Comparison of ENCODE assay signal across 8 cellular contexts in the genomic region with DNA sequence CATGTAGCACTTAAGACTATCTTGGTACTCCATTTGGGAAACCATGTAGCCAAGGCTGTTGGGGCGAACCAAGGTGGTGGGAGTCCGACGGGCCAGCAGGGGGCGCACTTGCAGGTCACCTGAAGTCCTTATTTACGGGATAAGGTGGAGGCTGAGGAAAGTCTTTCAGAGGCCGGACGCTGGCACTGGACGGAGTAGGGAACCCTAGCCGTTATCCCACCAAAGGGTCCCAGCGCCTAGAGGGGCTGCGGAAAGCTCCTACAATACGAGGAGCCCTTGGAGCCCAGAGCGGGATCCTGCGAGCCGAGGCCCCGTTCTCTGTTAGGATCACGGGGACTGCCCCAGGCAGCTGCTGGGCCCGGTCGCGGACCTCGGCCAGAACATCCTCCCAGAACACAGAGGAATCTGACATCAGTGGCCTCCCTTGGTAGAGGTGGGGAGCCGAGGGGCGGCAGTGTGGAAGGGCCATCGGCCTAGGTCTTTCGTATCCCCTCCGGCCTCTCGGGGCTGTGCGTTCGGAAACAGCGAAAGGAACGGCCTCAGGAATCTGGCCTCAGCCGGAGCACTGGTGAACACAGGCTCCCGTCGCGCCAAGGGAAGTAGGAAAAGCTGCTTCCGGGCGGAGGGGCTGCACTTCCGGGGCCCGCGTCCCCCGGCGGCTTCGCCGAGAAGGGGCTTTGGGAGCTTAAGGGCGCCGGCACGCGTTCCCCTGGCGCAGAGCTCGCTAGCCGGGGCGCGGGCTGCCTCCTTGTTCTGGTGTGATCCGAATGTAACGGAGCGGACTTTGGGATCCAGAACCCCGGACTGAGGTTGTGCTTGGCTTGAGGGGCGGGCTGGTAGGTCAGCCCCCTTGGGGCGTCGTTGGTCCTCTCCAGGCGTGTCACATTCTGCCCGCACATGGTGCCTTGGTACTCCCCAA. TPM values are rescaled to one million over a fixed set of nuclear protein-coding genes. Genes with fewer than 3 reads are reported as not detected.
A peak's percentile ranks its signal among the peaks of the same experiment; 100 is the strongest.
DNase-seq lines count a peak whose midpoint lies in the region; ATAC-seq and TF ChIP-seq lines count a peak whose summit lies in the region.

No MANE protein-coding gene starts in this region.

- peaks cover 12% of the 10 kb centered on the region for H3K27me3 Mint-ChIP-seq in activated T-cell treated with anti-CD3 and anti-CD28 coated beads, Interleukin-2, amount 50 U/mL, for 4 hours (ENCODE audit: low read depth)

- no peaks in the 10 kb centered on the region for H3K9me3 Mint-ChIP-seq in activated T-cell treated with anti-CD3 and anti-CD28 coated beads, Interleukin-2, amount 50 U/mL, for 4 hours

- H3F3A ChIP-seq in PC-3 (ENCODE audit: low read length, unreplicated experiment) = no peaks in the 10 kb centered on the region

- H3K9me3 ChIP-seq in BLaER1 (no peaks in the 10 kb centered on the region), HEK293 (ENCODE audit: control insufficient read depth, insufficient read depth, low read depth, low read length) (no peaks in the 10 kb centered on the region), PC-3 (ENCODE audit: low read length) (no peaks in the 10 kb centered on the region), stomach (no peaks in the 10 kb centered on the region)

- no peaks in the 10 kb centered on the region for H3K9me2 ChIP-seq in PC-3 (replicated peaks; ENCODE audit: low read length)

- 8 to 17% (median 15%) methylated on average over 41 to 62 of the region's 62 CpGs for WGBS in stomach, 5 donors

- H3K27me3 ChIP-seq in BLaER1 (peaks cover 11% of the 10 kb centered on the region; the same call in 1 of the 2 replicates), PC-3 (ENCODE audit: low read length) (no peaks in the 10 kb centered on the region), stomach (peaks cover 0 to 11% (median 5%) of the 10 kb centered on the region in 3 donors)

- TF ChIP-seq EP300 in stomach (IDR thresholded peaks at IDR 0.05) = no peak

- peak overlapping the region; percentile 49 for H3K9ac ChIP-seq in BLaER1
- peak overlapping the region; percentile 48 for H3K9ac ChIP-seq in PC-3 (ENCODE audit: low read length)

- H3K79me2 ChIP-seq in PC-3 (ENCODE audit: low read length) = no peaks in the 10 kb centered on the region

- H3K36me3 ChIP-seq in BLaER1 (no peaks in the 10 kb centered on the region), HEK293 (ENCODE audit: control insufficient read depth in 2 of 2, insufficient read depth in 1 of 2, low read length in 2 of 2) (no peaks in the 10 kb centered on the region), PC-3 (ENCODE audit: low read depth, low read length) (no peaks in the 10 kb centered on the region), stomach (no peaks in the 10 kb centered on the region)

- H3K36me3 Mint-ChIP-seq in activated T-cell treated with anti-CD3 and anti-CD28 coated beads, Interleukin-2, amount 50 U/mL, for 4 hours (ENCODE audit: insufficient read depth) = no peaks in the 10 kb centered on the region

- ATAC-seq in PC-3 = peak; percentile 56
- peak; percentile 67 to 70 for ATAC-seq in activated T-cell treated with anti-CD3 and anti-CD28 coated beads, Interleukin-2, amount 50 U/mL, for 4 hours
- ATAC-seq in HG03521 (IDR thresholded peaks at IDR 0.05; ENCODE audit: unreplicated experiment) = no peak

- BruUV-seq in PC-3 (replicated peaks; lab: Mats Ljungman, UMichigan) = TSS peak; percentile 74

- intact Hi-C loops in PC-3 (cut with micrococcal nuclease) (no loop called here), stomach (cut with DNase I; ENCODE audit: low total_unique reads) (no loop called here)

- H3K4me3 ChIP-seq in BLaER1 = peak overlapping the region; percentile 65
- peak overlapping the region; percentile 32 for H3K4me3 ChIP-seq in HEK293 (ENCODE audit: low read depth, low read length)
- H3K4me3 ChIP-seq in PC-3 (ENCODE audit: low read length) = peak overlapping the region; percentile 67
- peak overlapping the region; percentile 58 for H3K4me3 ChIP-seq in fibroblast of mammary gland (ENCODE audit: control insufficient read depth, low read depth, low read length)
- peak overlapping the region; percentile 49 to 57 (median 54) for H3K4me3 ChIP-seq in stomach

- H3K4me1 ChIP-seq in BLaER1 (peaks cover 9% of the 10 kb centered on the region; the same call in 1 of the 2 replicates), HEK293 (ENCODE audit: control insufficient read depth, insufficient read depth, low read length) (no peaks in the 10 kb centered on the region), PC-3 (ENCODE audit: insufficient read depth, low read length) (peaks cover 17% of the 10 kb centered on the region), stomach (peaks cover 0 to 28% (median 14%) of the 10 kb centered on the region in 4 donors)

- peak overlapping the region; percentile 82 for H3K4me3 Mint-ChIP-seq in activated T-cell treated with anti-CD3 and anti-CD28 coated beads, Interleukin-2, amount 50 U/mL, for 4 hours

- no peak for TF ChIP-seq POLR2A in stomach (IDR thresholded peaks at IDR 0.05)

- peaks cover 12% of the 10 kb centered on the region for H3K4me1 Mint-ChIP-seq in activated T-cell treated with anti-CD3 and anti-CD28 coated beads, Interleukin-2, amount 50 U/mL, for 4 hours (ENCODE audit: low read depth)

- CTCF ChIA-PET in HEK293 (lab: Yijun Ruan, JAX) (interaction anchor here (0.5 to 8.1 kb wide), 28 partner anchors 10 to 533 kb away, joined by 3 to 176 read pairs (median 4); no protein-coding TSS in a partner anchor), PC-3 (lab: Charles Lee) (interaction anchor here (1.0 to 1.2 kb wide), 3 partner anchors 79 to 269 kb away, joined by 3 to 5 read pairs (median 4); no protein-coding TSS in a partner anchor)

- peak overlapping the region; percentile 82 for H2AFZ ChIP-seq in PC-3 (ENCODE audit: low read length)

- POLR2A ChIA-PET in HEK293 (lab: Yijun Ruan, JAX) = interaction anchor here (0.5 to 0.9 kb wide), 2 partner anchors 197 to 270 kb away, joined by 3 to 6 read pairs; no protein-coding TSS in a partner anchor
- POLR2A ChIA-PET in PC-3 (lab: Charles Lee; ENCODE audit: unreplicated experiment) = no interaction called here

- H4K20me1 ChIP-seq in BLaER1 (no peaks in the 10 kb centered on the region), PC-3 (ENCODE audit: low read length) (no peaks in the 10 kb centered on the region)

- H3K4me2 ChIP-seq in BLaER1 = peak overlapping the region; percentile 74
- H3K4me2 ChIP-seq in PC-3 (ENCODE audit: low read length) = peak overlapping the region; percentile 82

- TF ChIP-seq CTCF in HEK293 (tag by site-specific recombination; IDR thresholded peaks at IDR 0.05) (peak; percentile 35; the same call in 1 of the 2 replicates), PC-3 (conservative IDR thresholded peaks at IDR 0.05; ENCODE audit: low read depth, low read length) (peak; percentile 97), fibroblast of mammary gland (conservative IDR thresholded peaks at IDR 0.05; ENCODE audit: control insufficient read depth, insufficient read depth, low read depth, low read length) (peak; percentile 80), stomach (IDR thresholded peaks at IDR 0.05) (peak in 5 of 7 experiments; percentile 29 to 79 (median 71))

- H3K27ac ChIP-seq in BLaER1 (peak overlapping the region; percentile 47; the same call in 1 of the 2 replicates), HEK293 (ENCODE audit: extremely low read depth, low read depth, low read length) (no peak overlapping the region), PC-3 (ENCODE audit: low read length) (no peak overlapping the region), stomach (peak overlapping the region in 4 of 5 donors; percentile 50 to 81 (median 64))

- DNase-seq in PC-3 (peak; percentile 78), fibroblast of mammary gland (ENCODE audit: low read depth) (peak; percentile 72), nucleus accumbens (lab: John Stamatoyannopoulos, UW) (peak in 36 of 56 donors; percentile 5 to 61 (median 30)), stomach (peak; percentile 79)
- peak; percentile 80 for DNase-seq in activated T-cell treated with anti-CD3 and anti-CD28 coated beads, Interleukin-2, amount 50 U/mL, for 4 hours

TF ChIP-seq in HEK293, 187 proteins besides CTCF, POLR2A, EP300 and RAD21 (continues in another document):
- TF ChIP-seq ZNF76 (tag by site-specific recombination; IDR thresholded peaks at IDR 0.05; ENCODE audit: borderline replicate concordance, low read depth) = no peak
- TF ChIP-seq ZNF266 (tag by site-specific recombination; IDR thresholded peaks at IDR 0.05; ENCODE audit: low read depth) = no peak
- no peak for TF ChIP-seq ZBTB49 (tag by site-specific recombination; IDR thresholded peaks at IDR 0.05; ENCODE audit: low read depth)
- TF ChIP-seq TCF7L2 (IDR thresholded peaks at IDR 0.05; ENCODE audit: borderline replicate concordance, low read depth, low read length) = no peak
- no peak for TF ChIP-seq ZNF169 (tag by site-specific recombination; IDR thresholded peaks at IDR 0.05)

RNA-seq across cellular contexts. Expression of gene RPTN, which starts 29.9 kb away (rescaled TPM):
- total RNA-seq in PC-3 (2014; rRNA removed) (not detected in 2 replicates), stomach (not detected)
- not detected for total RNA-seq in activated T-cell treated with anti-CD3 and anti-CD28 coated beads, Interleukin-2, amount 50 U/mL, for 4 hours
- under 1 TPM in 1 of 3 donors, not detected in 2; 0.31 TPM for polyA plus RNA-seq in stomach

RNA-seq across cellular contexts. Expression of gene HRNR, which starts 35.1 kb away (rescaled TPM):
- total RNA-seq in PC-3 (2014; rRNA removed) (not detected in 2 replicates), stomach (under 1 TPM in 1 of 5 donors, not detected in 4; 0.45 TPM)
- not detected for total RNA-seq in activated T-cell treated with anti-CD3 and anti-CD28 coated beads, Interleukin-2, amount 50 U/mL, for 4 hours
- not detected for polyA plus RNA-seq in stomach

Comparison
In these comparisons a context has a peak if more than half of its experiments do, and no peak if none do; other contexts are left out.
1. H3K27ac ChIP-seq: peak in BLaER1 (single experiment) and stomach (4 of 5); none in HEK293 (single experiment) and PC-3 (single experiment).
2. CTCF ChIP-seq: peak in every context shown above with its lines; median percentile 97 in PC-3; 80 in fibroblast of mammary gland; 71 in stomach; 35 in HEK293.
3. DNase-seq: peak in every context shown above with its lines; median percentile 80 in activated T-cell treated with anti-CD3 and anti-CD28 coated beads, Interleukin-2, amount 50 U/mL, for 4 hours; 79 in stomach; 78 in PC-3; 72 in fibroblast of mammary gland; 30 in nucleus accumbens.
4. Peak in every context shown above with its lines, with median percentiles within 50 percentile points of each other: H3K4me3 ChIP-seq.